23 cellular contexts compared by ENCODE assay signal in genomic region chr2:30427606-30428005, GRCh38. TPM values are rescaled to one million over a fixed set of nuclear protein-coding genes. Genes with fewer than 3 reads are reported as not detected.
DNase-seq lines count a peak whose midpoint lies in the region; ATAC-seq and TF ChIP-seq lines count a peak whose summit lies in the region.
"Had no signal": no experiment of that assay in that cellular context is flagged by ENCODE, and none has a peak within 500 bp of the region (broad histone marks: within the 10 kb centered on the region; RNA-seq: fewer than 3 reads in every experiment).

No MANE protein-coding gene starts in this region.

- H3K9me3 ChIP-seq in naive thymus-derived CD4-positive, alpha-beta T cell (ENCODE audit: control insufficient read depth in 2 of 3, low read length in 3 of 3), result no peaks in the 10 kb centered on the region
- H3K9me3 ChIP-seq in uterus, result no peaks in the 10 kb centered on the region
- no peaks in the 10 kb centered on the region for H3K9me3 ChIP-seq in upper lobe of left lung
- H3K9me3 ChIP-seq: BLaER1 treated with 17β-estradiol and CSF1 and Interleukin-3, amounts not matched to agents 10 nM and 100 nM had no signal

- H3K4me1 Mint-ChIP-seq in activated CD4-positive, alpha-beta T cell treated with anti-CD3 and anti-CD28 coated beads for 36 hours, result peaks cover 47% of the 10 kb centered on the region
- peaks cover 3% of the 10 kb centered on the region for H3K4me1 Mint-ChIP-seq in activated T-helper 17 cell treated with anti-CD3 and anti-CD28 coated beads, Interleukin-2, amount 50 U/mL, for 72 hours
- peaks cover 30 to 66% (median 56%) of the 10 kb centered on the region in 7 donors for H3K4me1 Mint-ChIP-seq in naive thymus-derived CD4-positive, alpha-beta T cell

- no peak for ATAC-seq in activated CD4-positive, alpha-beta T cell treated with anti-CD3 and anti-CD28 coated beads for 36 hours
- no peak for ATAC-seq in activated T-helper 17 cell treated with anti-CD3 and anti-CD28 coated beads, Interleukin-2, amount 50 U/mL, for 72 hours (replicated peaks)
- ATAC-seq in naive thymus-derived CD4-positive, alpha-beta T cell, result no peak
- ATAC-seq in HG02588 (IDR thresholded peaks at IDR 0.05; ENCODE audit: unreplicated experiment), result no peak
- no peak for ATAC-seq in upper lobe of left lung (ENCODE audit: low FRiP score in 2 of 2)

- H3K4me3 ChIP-seq in naive thymus-derived CD4-positive, alpha-beta T cell (ENCODE audit: low read length), result no peak overlapping the region
- H3K4me3 ChIP-seq in uterus (no peak overlapping the region), upper lobe of left lung (no peak overlapping the region)
- H3K4me3 ChIP-seq: BLaER1 treated with 17β-estradiol and CSF1 and Interleukin-3, amounts not matched to agents 10 nM and 100 nM had no signal

- no peak for DNase-seq in activated CD4-positive, alpha-beta T cell treated with anti-CD3 and anti-CD28 coated beads for 36 hours
- no peak for DNase-seq in activated CD4-positive, alpha-beta T cell treated with anti-CD3 and anti-CD28 coated beads for 48 hours
- DNase-seq in naive thymus-derived CD4-positive, alpha-beta T cell, result no peak
- DNase-seq in uterus, result no peak
- DNase-seq in upper lobe of left lung, result no peak
- DNase-seq: 8988T; Calu3; CD8-positive, alpha-beta memory T cell; DMS153; GOT3; HCEC 1CT; KG1; NCI-H1092; NCI-H1436; NCI-H187 treated with DMSO at 0.1 percent for 48 hours; NCI-H2227 treated with DMSO at 0.1 percent for 48 hours; NCI-H510A; NCI-H748 treated with DMSO at 0.1 percent for 48 hours; NK-92 treated with Interleukin-12 subunit alpha and Interleukin-12 subunit beta, amount 100 ng/mL, for 24 hours; SIG-M5 had no signal

- H3K4me1 ChIP-seq in naive thymus-derived CD4-positive, alpha-beta T cell (ENCODE audit: control insufficient read depth in 2 of 2, insufficient read depth in 2 of 2, low read length in 2 of 2), result peaks cover 7 to 45% of the 10 kb centered on the region in 2 donors
- H3K4me1 ChIP-seq in uterus (peaks cover 0 to 11% of the 10 kb centered on the region in 2 donors), upper lobe of left lung (peaks cover 0 to under 1% (median 0%) of the 10 kb centered on the region in 4 donors)

- WGBS in upper lobe of left lung, 2 donors, result 73 to 75% methylated on average over 2 of the region's 2 CpGs

- H3K27me3 Mint-ChIP-seq in activated CD4-positive, alpha-beta T cell treated with anti-CD3 and anti-CD28 coated beads for 36 hours, result no peaks in the 10 kb centered on the region
- no peaks in the 10 kb centered on the region for H3K27me3 Mint-ChIP-seq in activated T-helper 17 cell treated with anti-CD3 and anti-CD28 coated beads, Interleukin-2, amount 50 U/mL, for 72 hours
- H3K27me3 Mint-ChIP-seq in naive thymus-derived CD4-positive, alpha-beta T cell, result no peaks in the 10 kb centered on the region
- H3K27me3 Mint-ChIP-seq: CD8-positive, alpha-beta memory T cell had no signal

- no peaks in the 10 kb centered on the region for H3K36me3 ChIP-seq in naive thymus-derived CD4-positive, alpha-beta T cell (ENCODE audit: control insufficient read depth in 2 of 3, insufficient read depth in 3 of 3, low read length in 3 of 3)
- H3K36me3 ChIP-seq in uterus, result no peaks in the 10 kb centered on the region
- H3K36me3 ChIP-seq in upper lobe of left lung, result no peaks in the 10 kb centered on the region
- H3K36me3 ChIP-seq: BLaER1 treated with 17β-estradiol and CSF1 and Interleukin-3, amounts not matched to agents 10 nM and 100 nM had no signal

- H3K9me3 Mint-ChIP-seq in activated CD4-positive, alpha-beta T cell treated with anti-CD3 and anti-CD28 coated beads for 36 hours (ENCODE audit: low read depth), result no peaks in the 10 kb centered on the region
- no peaks in the 10 kb centered on the region for H3K9me3 Mint-ChIP-seq in activated T-helper 17 cell treated with anti-CD3 and anti-CD28 coated beads, Interleukin-2, amount 50 U/mL, for 72 hours
- peaks cover 0 to 8% (median 1%) of the 10 kb centered on the region in 11 donors for H3K9me3 Mint-ChIP-seq in naive thymus-derived CD4-positive, alpha-beta T cell
- H3K9me3 Mint-ChIP-seq: CD8-positive, alpha-beta memory T cell had no signal

- H3K4me3 Mint-ChIP-seq in activated CD4-positive, alpha-beta T cell treated with anti-CD3 and anti-CD28 coated beads for 36 hours, result no peak overlapping the region
- no peak overlapping the region for H3K4me3 Mint-ChIP-seq in activated T-helper 17 cell treated with anti-CD3 and anti-CD28 coated beads, Interleukin-2, amount 50 U/mL, for 72 hours
- H3K4me3 Mint-ChIP-seq in naive thymus-derived CD4-positive, alpha-beta T cell, result peak overlapping the region in 8 of 10 donors; percentile 29 to 77 (median 66)
- H3K4me3 Mint-ChIP-seq: CD8-positive, alpha-beta memory T cell had no signal

- no peak for TF ChIP-seq CTCF in uterus (IDR thresholded peaks at IDR 0.05)
- TF ChIP-seq CTCF in upper lobe of left lung (IDR thresholded peaks at IDR 0.05), result no peak

- no peak overlapping the region for H3K27ac ChIP-seq in naive thymus-derived CD4-positive, alpha-beta T cell (ENCODE audit: low read depth, low read length)
- peak overlapping the region; percentile 27 to 44 for H3K27ac ChIP-seq in uterus
- H3K27ac ChIP-seq in upper lobe of left lung, result no peak overlapping the region
- H3K27ac ChIP-seq: BLaER1 treated with 17β-estradiol and CSF1 and Interleukin-3, amounts not matched to agents 10 nM and 100 nM had no signal

- H3K27ac Mint-ChIP-seq in activated CD4-positive, alpha-beta T cell treated with anti-CD3 and anti-CD28 coated beads for 36 hours, result peak overlapping the region; percentile 84
- H3K27ac Mint-ChIP-seq in activated T-helper 17 cell treated with anti-CD3 and anti-CD28 coated beads, Interleukin-2, amount 50 U/mL, for 72 hours, result peak overlapping the region; percentile 12
- H3K27ac Mint-ChIP-seq in naive thymus-derived CD4-positive, alpha-beta T cell, result peak overlapping the region in 8 of 9 donors; percentile 73 to 94 (median 87)

- intact Hi-C loops in activated CD4-positive, alpha-beta T cell treated with anti-CD3 and anti-CD28 coated beads for 36 hours (cut with DNase I, micrococcal nuclease), result no loop called here
- intact Hi-C loops in naive thymus-derived CD4-positive, alpha-beta T cell (cut with micrococcal nuclease), result no loop called here
- intact Hi-C loops in uterus (cut with DNase I; ENCODE audit: low total_unique reads), result no loop called here

- peaks cover 2% of the 10 kb centered on the region for H3K36me3 Mint-ChIP-seq in activated CD4-positive, alpha-beta T cell treated with anti-CD3 and anti-CD28 coated beads for 36 hours (ENCODE audit: low read depth)
- H3K36me3 Mint-ChIP-seq in activated T-helper 17 cell treated with anti-CD3 and anti-CD28 coated beads, Interleukin-2, amount 50 U/mL, for 72 hours (ENCODE audit: low read depth), result no peaks in the 10 kb centered on the region
- H3K36me3 Mint-ChIP-seq in naive thymus-derived CD4-positive, alpha-beta T cell, result peaks cover 0 to 14% (median 0%) of the 10 kb centered on the region in 5 donors

- no peak for TF ChIP-seq EP300 in upper lobe of left lung (IDR thresholded peaks at IDR 0.05)

- CTCF ChIA-PET in activated CD4-positive, alpha-beta T cell treated with anti-CD3 and anti-CD28 coated beads for 36 hours (lab: Charles Lee), result interaction anchor here (0.9 kb wide), 1 partner anchor 75 kb away, joined by 3 read pairs; no protein-coding TSS in a partner anchor
- CTCF ChIA-PET in naive thymus-derived CD4-positive, alpha-beta T cell (lab: Charles Lee), result interaction anchor here (1.2 kb wide), 1 partner anchor 173 kb away, joined by 3 read pairs; no protein-coding TSS in a partner anchor

- TF ChIP-seq POLR2A in uterus (IDR thresholded peaks at IDR 0.05), result no peak
- no peak for TF ChIP-seq POLR2A in upper lobe of left lung (IDR thresholded peaks at IDR 0.05)

- H3K27me3 ChIP-seq in naive thymus-derived CD4-positive, alpha-beta T cell (ENCODE audit: control insufficient read depth in 2 of 2, insufficient read depth in 2 of 2, low read length in 2 of 2), result no peaks in the 10 kb centered on the region
- H3K27me3 ChIP-seq in uterus (no peaks in the 10 kb centered on the region), upper lobe of left lung (no peaks in the 10 kb centered on the region)
- H3K27me3 ChIP-seq: BLaER1 treated with 17β-estradiol and CSF1 and Interleukin-3, amounts not matched to agents 10 nM and 100 nM had no signal

- POLR2A ChIA-PET in activated CD4-positive, alpha-beta T cell treated with anti-CD3 and anti-CD28 coated beads for 36 hours (lab: Charles Lee), result interaction anchor here (1.4 kb wide), 1 partner anchor 20 kb away, joined by 5 read pairs; no protein-coding TSS in a partner anchor
- POLR2A ChIA-PET in naive thymus-derived CD4-positive, alpha-beta T cell (lab: Charles Lee), result interaction anchor here (1.6 to 2.6 kb wide), 2 partner anchors 22 to 193 kb away, joined by 7 read pairs; no protein-coding TSS in a partner anchor

RNA-seq across cellular contexts. Expression of gene LCLAT1, which starts 19.4 kb away (rescaled TPM):
- 10 to 100 TPM; 18.5 to 21.7 TPM for total RNA-seq in activated CD4-positive, alpha-beta T cell treated with anti-CD3 and anti-CD28 coated beads for 36 hours
- 10 to 100 TPM; 14.5 to 18.0 TPM for total RNA-seq in activated T-helper 17 cell treated with anti-CD3 and anti-CD28 coated beads, Interleukin-2, amount 50 U/mL, for 72 hours
- 10 to 100 TPM; 18.2 to 25.2 (median 22.2) TPM for total RNA-seq in naive thymus-derived CD4-positive, alpha-beta T cell
- polyA plus RNA-seq in naive thymus-derived CD4-positive, alpha-beta T cell, result 10 to 100 TPM; 16.2 to 37.6 TPM
- total RNA-seq in uterus (100 to 1,000 TPM in 1 of 4 donors, 10 to 100 TPM in 2, under 1 TPM in 1; 0.88 to 116 (median 33.3) TPM), upper lobe of left lung (10 to 100 TPM in 4 of 6 donors, 1 to 10 TPM in 2; 7.0 to 21.9 (median 12.4) TPM)

Comparison
In these comparisons a context has a peak if more than half of its experiments do, and no peak if none do; other contexts are left out.
1. H3K27ac Mint-ChIP-seq: peak in every context shown above with its lines; median percentile 87 in naive thymus-derived CD4-positive, alpha-beta T cell; 84 in activated CD4-positive, alpha-beta T cell treated with anti-CD3 and anti-CD28 coated beads for 36 hours; 12 in activated T-helper 17 cell treated with anti-CD3 and anti-CD28 coated beads, Interleukin-2, amount 50 U/mL, for 72 hours.
2. H3K4me3 Mint-ChIP-seq: peak in naive thymus-derived CD4-positive, alpha-beta T cell (8 of 10); none in activated CD4-positive, alpha-beta T cell treated with anti-CD3 and anti-CD28 coated beads for 36 hours (single experiment) and activated T-helper 17 cell treated with anti-CD3 and anti-CD28 coated beads, Interleukin-2, amount 50 U/mL, for 72 hours (single experiment).
3. H3K27ac ChIP-seq: peak in uterus (2 of 2); none in naive thymus-derived CD4-positive, alpha-beta T cell (single experiment) and upper lobe of left lung (0 of 4).